9 cellular contexts compared by ENCODE assay signal in the genomic region with DNA sequence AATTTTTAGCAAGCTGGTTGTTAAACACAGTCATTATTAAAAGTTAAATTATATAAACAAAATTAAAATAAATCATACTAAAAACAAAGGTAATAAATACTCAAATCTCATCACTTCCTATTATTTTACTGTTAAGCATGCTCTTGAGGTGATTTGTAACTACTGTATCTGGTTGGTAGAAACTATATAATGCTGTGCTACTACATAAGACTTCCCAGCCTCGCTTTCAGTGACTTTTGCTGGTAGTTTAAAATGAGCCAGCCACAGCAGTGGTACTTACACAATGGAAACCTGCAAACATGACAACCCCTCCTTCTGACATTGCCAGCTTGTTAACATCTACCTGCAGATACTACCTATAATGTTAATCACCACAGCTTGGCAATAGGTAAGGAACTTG.
DNase-seq lines count a peak whose midpoint lies in the region; ATAC-seq and TF ChIP-seq lines count a peak whose summit lies in the region.
"Had no signal": no experiment of that assay in that cellular context is flagged by ENCODE, and none has a peak within 500 bp of the region (broad histone marks: within the 10 kb centered on the region; RNA-seq: fewer than 3 reads in every experiment).

No MANE protein-coding gene starts in this region.

- H2AFZ ChIP-seq in hepatocyte = no peak overlapping the region

- no peaks in the 10 kb centered on the region for H3K27me3 ChIP-seq in CD4-positive, CD25-positive, alpha-beta regulatory T cell (ENCODE audit: control insufficient read depth, insufficient read depth, low read length)
- H3K27me3 ChIP-seq in hepatocyte = no peaks in the 10 kb centered on the region

- no peaks in the 10 kb centered on the region for H3K9me3 ChIP-seq in CD4-positive, CD25-positive, alpha-beta regulatory T cell (ENCODE audit: control insufficient read depth in 2 of 2, low read length in 2 of 2)
- H3K9me3 ChIP-seq in hepatocyte (ENCODE audit: low read depth) = no peaks in the 10 kb centered on the region

- DNase-seq in CD4-positive, CD25-positive, alpha-beta regulatory T cell = peak in 1 of 3 donors; percentile 57
- no peak for DNase-seq in activated T-helper 1 cell treated with anti-CD3 and anti-CD28 coated beads, Interleukin-12 subunit alpha, Interleukin-12 subunit beta, Interleukin-2, Interleukin-4 antibody, amounts not matched to agents 30 ng/mL and 10 ng/mL and 1 ng/mL, durations not matched to agents 14 hours and 24 hours and 36 hours (ENCODE audit: low spot score)
- DNase-seq in hepatocyte (ENCODE audit: low spot score) = no peak
- no peak for DNase-seq in amniotic stem cell (lab: John Stamatoyannopoulos, UW)
- no peak for DNase-seq in NCI-H748 treated with DMSO at 0.1 percent for 48 hours (lab: John Stamatoyannopoulos, UW)
- no peak for DNase-seq in DMS153 (lab: John Stamatoyannopoulos, UW)
- DNase-seq: H7 had no signal

- 93% methylated on average over 1 of the region's 1 CpG for WGBS in hepatocyte (ENCODE audit: low lambda C conversion rate, missing lambda C conversion rate)

- peak overlapping the region; percentile 83 for H3K27ac ChIP-seq in CD4-positive, CD25-positive, alpha-beta regulatory T cell (ENCODE audit: insufficient read depth, low read length, poor library complexity, severe bottlenecking)
- H3K27ac ChIP-seq in hepatocyte = no peak overlapping the region

- H3K4me3 Mint-ChIP-seq in CD4-positive, CD25-positive, alpha-beta regulatory T cell = peak overlapping the region in 3 of 4 donors; percentile 4 to 82 (median 16)
- H3K4me3 Mint-ChIP-seq in activated T-helper 1 cell treated with anti-CD3 and anti-CD28 coated beads, Interleukin-12 subunit alpha, Interleukin-12 subunit beta, Interleukin-2, Interleukin-4 antibody, amounts not matched to agents 30 ng/mL and 10 ng/mL and 1 ng/mL, durations not matched to agents 14 hours and 24 hours and 36 hours = no peak overlapping the region

- H3K36me3 Mint-ChIP-seq in CD4-positive, CD25-positive, alpha-beta regulatory T cell = peaks cover 25% of the 10 kb centered on the region
- peaks cover 18% of the 10 kb centered on the region for H3K36me3 Mint-ChIP-seq in activated T-helper 1 cell treated with anti-CD3 and anti-CD28 coated beads, Interleukin-12 subunit alpha, Interleukin-12 subunit beta, Interleukin-2, Interleukin-4 antibody, amounts not matched to agents 30 ng/mL and 10 ng/mL and 1 ng/mL, durations not matched to agents 14 hours and 24 hours and 36 hours (ENCODE audit: low read depth)

- H3K27me3 Mint-ChIP-seq in CD4-positive, CD25-positive, alpha-beta regulatory T cell = no peaks in the 10 kb centered on the region
- H3K27me3 Mint-ChIP-seq in activated T-helper 1 cell treated with anti-CD3 and anti-CD28 coated beads, Interleukin-12 subunit alpha, Interleukin-12 subunit beta, Interleukin-2, Interleukin-4 antibody, amounts not matched to agents 30 ng/mL and 10 ng/mL and 1 ng/mL, durations not matched to agents 14 hours and 24 hours and 36 hours (ENCODE audit: insufficient read depth) = no peaks in the 10 kb centered on the region

- intact Hi-C loops in activated T-helper 1 cell treated with anti-CD3 and anti-CD28 coated beads, Interleukin-12 subunit alpha, Interleukin-12 subunit beta, Interleukin-2, Interleukin-4 antibody, amounts not matched to agents 30 ng/mL and 10 ng/mL and 1 ng/mL, durations not matched to agents 14 hours and 24 hours and 36 hours (cut with micrococcal nuclease) = loop anchor here (1.0 to 2.0 kb wide), 9 partner anchors 35 to 204 kb away; no protein-coding TSS in a partner anchor

- peaks cover 46% of the 10 kb centered on the region for H3K4me1 ChIP-seq in CD4-positive, CD25-positive, alpha-beta regulatory T cell (ENCODE audit: control insufficient read depth, insufficient read depth, low read length, poor library complexity, severe bottlenecking)
- H3K4me1 ChIP-seq in hepatocyte (ENCODE audit: insufficient read depth) = no peaks in the 10 kb centered on the region

- peaks cover 0 to 3% (median 0%) of the 10 kb centered on the region in 7 donors for H3K9me3 Mint-ChIP-seq in CD4-positive, CD25-positive, alpha-beta regulatory T cell
- no peaks in the 10 kb centered on the region for H3K9me3 Mint-ChIP-seq in activated T-helper 1 cell treated with anti-CD3 and anti-CD28 coated beads, Interleukin-12 subunit alpha, Interleukin-12 subunit beta, Interleukin-2, Interleukin-4 antibody, amounts not matched to agents 30 ng/mL and 10 ng/mL and 1 ng/mL, durations not matched to agents 14 hours and 24 hours and 36 hours

- H3K4me1 Mint-ChIP-seq in CD4-positive, CD25-positive, alpha-beta regulatory T cell = peaks cover 34 to 74% (median 61%) of the 10 kb centered on the region in 4 donors
- H3K4me1 Mint-ChIP-seq in activated T-helper 1 cell treated with anti-CD3 and anti-CD28 coated beads, Interleukin-12 subunit alpha, Interleukin-12 subunit beta, Interleukin-2, Interleukin-4 antibody, amounts not matched to agents 30 ng/mL and 10 ng/mL and 1 ng/mL, durations not matched to agents 14 hours and 24 hours and 36 hours (ENCODE audit: low read depth) = peaks cover 38% of the 10 kb centered on the region

- no peak overlapping the region for H3K4me2 ChIP-seq in hepatocyte

- ATAC-seq in CD4-positive, CD25-positive, alpha-beta regulatory T cell (ENCODE audit: low read depth in 2 of 2) = peak; percentile 37 to 41
- peak; percentile 29 for ATAC-seq in GM19397 (IDR thresholded peaks at IDR 0.05; ENCODE audit: unreplicated experiment)
- peak; percentile 45 for ATAC-seq in HG03025 (IDR thresholded peaks at IDR 0.05; ENCODE audit: low FRiP score, unreplicated experiment)

- no peak for TF ChIP-seq CTCF in hepatocyte (IDR thresholded peaks at IDR 0.05; ENCODE audit: poor library complexity)

- H3K79me2 ChIP-seq in hepatocyte = no peaks in the 10 kb centered on the region

- no peaks in the 10 kb centered on the region for H4K20me1 ChIP-seq in hepatocyte (ENCODE audit: insufficient read depth, poor library complexity, severe bottlenecking)

- H3K9me2 ChIP-seq in hepatocyte (replicated peaks; ENCODE audit: insufficient read depth) = no peaks in the 10 kb centered on the region

- peak overlapping the region; percentile 89 to 94 (median 89) for H3K27ac Mint-ChIP-seq in CD4-positive, CD25-positive, alpha-beta regulatory T cell
- H3K27ac Mint-ChIP-seq in activated T-helper 1 cell treated with anti-CD3 and anti-CD28 coated beads, Interleukin-12 subunit alpha, Interleukin-12 subunit beta, Interleukin-2, Interleukin-4 antibody, amounts not matched to agents 30 ng/mL and 10 ng/mL and 1 ng/mL, durations not matched to agents 14 hours and 24 hours and 36 hours = peak overlapping the region; percentile 77

- H3K36me3 ChIP-seq in CD4-positive, CD25-positive, alpha-beta regulatory T cell (ENCODE audit: control insufficient read depth, insufficient read depth, low read length) = no peaks in the 10 kb centered on the region
- H3K36me3 ChIP-seq in hepatocyte (replicated peaks; ENCODE audit: insufficient read depth, low read depth) = no peaks in the 10 kb centered on the region

- peak overlapping the region; percentile 81 for H3K4me3 ChIP-seq in CD4-positive, CD25-positive, alpha-beta regulatory T cell (ENCODE audit: low read depth, low read length)
- no peak overlapping the region for H3K4me3 ChIP-seq in hepatocyte
